ENCODE assay signal across 2 cellular contexts in the genomic region with DNA sequence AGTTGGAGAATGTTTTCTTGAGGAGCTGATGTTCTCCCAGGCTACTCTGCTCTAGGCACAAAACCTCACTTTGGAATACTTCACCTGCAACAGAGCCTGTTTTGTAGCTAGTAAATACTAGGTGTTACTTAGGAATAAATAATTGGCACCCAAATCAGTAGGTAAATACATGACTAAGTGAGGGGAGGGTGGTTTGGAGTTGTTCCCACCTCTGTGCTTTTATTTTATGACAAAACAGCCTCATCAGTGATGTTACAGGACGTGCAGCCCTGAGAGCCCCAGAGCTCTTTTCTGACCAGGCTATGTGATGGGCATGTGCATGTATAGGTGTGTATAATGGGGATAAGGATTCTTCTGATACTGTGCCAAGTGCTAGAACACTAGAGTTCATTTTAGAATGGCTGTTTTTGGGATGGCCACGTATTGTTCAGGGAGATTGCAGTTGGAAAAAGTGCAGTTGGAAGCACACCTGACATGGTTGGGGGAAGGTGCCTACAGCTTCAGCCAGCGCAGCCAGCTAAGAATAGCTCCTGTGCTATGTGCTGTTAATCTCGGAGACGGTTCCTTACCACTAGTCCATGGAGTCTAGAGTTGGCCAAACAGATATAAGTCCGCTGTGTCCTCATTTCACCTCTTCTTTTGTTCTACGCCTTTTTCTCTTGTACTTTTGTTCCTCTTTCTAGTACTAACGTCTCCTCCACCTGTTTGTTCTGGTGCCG.
TF ChIP-seq lines count a peak whose summit lies in the region.

No MANE protein-coding gene starts in this region.

TF ChIP-seq in SK-N-SH treated with all-trans-retinoic acid at 6 μM for 48 hours, 23 proteins besides CTCF, POLR2A, EP300 and RAD21 (continued from another document):
- no peak for TF ChIP-seq ARNTL (CRISPR knock-in tag; IDR thresholded peaks at IDR 0.05; ENCODE audit: borderline replicate concordance, low read depth)
- TF ChIP-seq, protein P1, sequence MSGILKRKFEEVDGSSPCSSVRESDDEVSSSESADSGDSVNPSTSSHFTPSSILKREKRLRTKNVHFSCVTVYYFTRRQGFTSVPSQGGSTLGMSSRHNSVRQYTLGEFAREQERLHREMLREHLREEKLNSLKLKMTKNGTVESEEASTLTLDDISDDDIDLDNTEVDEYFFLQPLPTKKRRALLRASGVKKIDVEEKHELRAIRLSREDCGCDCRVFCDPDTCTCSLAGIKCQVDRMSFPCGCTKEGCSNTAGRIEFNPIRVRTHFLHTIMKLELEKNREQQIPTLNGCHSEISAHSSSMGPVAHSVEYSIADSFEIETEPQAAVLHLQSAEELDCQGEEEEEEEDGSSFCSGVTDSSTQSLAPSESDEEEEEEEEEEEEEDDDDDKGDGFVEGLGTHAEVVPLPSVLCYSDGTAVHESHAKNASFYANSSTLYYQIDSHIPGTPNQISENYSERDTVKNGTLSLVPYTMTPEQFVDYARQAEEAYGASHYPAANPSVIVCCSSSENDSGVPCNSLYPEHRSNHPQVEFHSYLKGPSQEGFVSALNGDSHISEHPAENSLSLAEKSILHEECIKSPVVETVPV (CRISPR knock-in tag; IDR thresholded peaks at IDR 0.05) = no peak
- TF ChIP-seq ZNF70 (CRISPR knock-in tag; IDR thresholded peaks at IDR 0.05) = no peak
- no peak for TF ChIP-seq ZNF565 (CRISPR knock-in tag; conservative IDR thresholded peaks at IDR 0.05; ENCODE audit: low read depth)
- no peak for TF ChIP-seq TCF4 (CRISPR knock-in tag; IDR thresholded peaks at IDR 0.05; ENCODE audit: borderline replicate concordance)
- TF ChIP-seq BACH2 (CRISPR knock-in tag; IDR thresholded peaks at IDR 0.05; ENCODE audit: borderline replicate concordance) = no peak
- no peak for TF ChIP-seq CSDC2 (CRISPR knock-in tag; IDR thresholded peaks at IDR 0.05)
- TF ChIP-seq RARB (CRISPR knock-in tag; IDR thresholded peaks at IDR 0.05) = no peak
- TF ChIP-seq SNAI2 (CRISPR knock-in tag; IDR thresholded peaks at IDR 0.05) = no peak

TF ChIP-seq in SK-N-SH, 30 proteins besides CTCF, POLR2A, EP300 and RAD21 (continued from another document):
- TF ChIP-seq, protein P2, sequence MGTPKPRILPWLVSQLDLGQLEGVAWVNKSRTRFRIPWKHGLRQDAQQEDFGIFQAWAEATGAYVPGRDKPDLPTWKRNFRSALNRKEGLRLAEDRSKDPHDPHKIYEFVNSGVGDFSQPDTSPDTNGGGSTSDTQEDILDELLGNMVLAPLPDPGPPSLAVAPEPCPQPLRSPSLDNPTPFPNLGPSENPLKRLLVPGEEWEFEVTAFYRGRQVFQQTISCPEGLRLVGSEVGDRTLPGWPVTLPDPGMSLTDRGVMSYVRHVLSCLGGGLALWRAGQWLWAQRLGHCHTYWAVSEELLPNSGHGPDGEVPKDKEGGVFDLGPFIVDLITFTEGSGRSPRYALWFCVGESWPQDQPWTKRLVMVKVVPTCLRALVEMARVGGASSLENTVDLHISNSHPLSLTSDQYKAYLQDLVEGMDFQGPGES (IDR thresholded peaks at IDR 0.05; ENCODE audit: low read depth, low read length) = no peak
- TF ChIP-seq YY1 (IDR thresholded peaks at IDR 0.05; ENCODE audit: low read depth) (no peak), EZH2phosphoT487 (IDR thresholded peaks at IDR 0.05; ENCODE audit: borderline replicate concordance, low read depth) (no peak), MEF2A (IDR thresholded peaks at IDR 0.05; ENCODE audit: borderline replicate concordance, low read depth) (no peak), NFIC (IDR thresholded peaks at IDR 0.05; ENCODE audit: borderline replicate concordance) (no peak), ELF1 (IDR thresholded peaks at IDR 0.05) (no peak), TEAD4 (IDR thresholded peaks at IDR 0.05; ENCODE audit: borderline replicate concordance, insufficient read depth) (no peak), RXRA (IDR thresholded peaks at IDR 0.05; ENCODE audit: borderline replicate concordance, low read depth) (no peak), CHD2 (IDR thresholded peaks at IDR 0.05; ENCODE audit: low read length, partially characterized antibody) (no peak), JUND (IDR thresholded peaks at IDR 0.05) (no peak), FOSL2 (IDR thresholded peaks at IDR 0.05; ENCODE audit: borderline replicate concordance, low read depth) (no peak), MXI1 (IDR thresholded peaks at IDR 0.05; ENCODE audit: low read depth, low read length) (no peak), NRF1 (IDR thresholded peaks at IDR 0.05; ENCODE audit: low read depth, low read length) (no peak), TCF12 (IDR thresholded peaks at IDR 0.05) (no peak)
- TF ChIP-seq, protein P3, sequence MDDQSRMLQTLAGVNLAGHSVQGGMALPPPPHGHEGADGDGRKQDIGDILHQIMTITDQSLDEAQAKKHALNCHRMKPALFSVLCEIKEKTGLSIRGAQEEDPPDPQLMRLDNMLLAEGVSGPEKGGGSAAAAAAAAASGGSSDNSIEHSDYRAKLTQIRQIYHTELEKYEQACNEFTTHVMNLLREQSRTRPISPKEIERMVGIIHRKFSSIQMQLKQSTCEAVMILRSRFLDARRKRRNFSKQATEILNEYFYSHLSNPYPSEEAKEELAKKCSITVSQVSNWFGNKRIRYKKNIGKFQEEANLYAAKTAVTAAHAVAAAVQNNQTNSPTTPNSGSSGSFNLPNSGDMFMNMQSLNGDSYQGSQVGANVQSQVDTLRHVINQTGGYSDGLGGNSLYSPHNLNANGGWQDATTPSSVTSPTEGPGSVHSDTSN (IDR thresholded peaks at IDR 0.05) = no peak
- TF ChIP-seq, protein P4, sequence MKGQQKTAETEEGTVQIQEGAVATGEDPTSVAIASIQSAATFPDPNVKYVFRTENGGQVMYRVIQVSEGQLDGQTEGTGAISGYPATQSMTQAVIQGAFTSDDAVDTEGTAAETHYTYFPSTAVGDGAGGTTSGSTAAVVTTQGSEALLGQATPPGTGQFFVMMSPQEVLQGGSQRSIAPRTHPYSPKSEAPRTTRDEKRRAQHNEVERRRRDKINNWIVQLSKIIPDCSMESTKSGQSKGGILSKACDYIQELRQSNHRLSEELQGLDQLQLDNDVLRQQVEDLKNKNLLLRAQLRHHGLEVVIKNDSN (IDR thresholded peaks at IDR 0.05; ENCODE audit: borderline replicate concordance, low read depth) = no peak
